ENCODE assay signal across 8 cellular contexts in the genomic region with DNA sequence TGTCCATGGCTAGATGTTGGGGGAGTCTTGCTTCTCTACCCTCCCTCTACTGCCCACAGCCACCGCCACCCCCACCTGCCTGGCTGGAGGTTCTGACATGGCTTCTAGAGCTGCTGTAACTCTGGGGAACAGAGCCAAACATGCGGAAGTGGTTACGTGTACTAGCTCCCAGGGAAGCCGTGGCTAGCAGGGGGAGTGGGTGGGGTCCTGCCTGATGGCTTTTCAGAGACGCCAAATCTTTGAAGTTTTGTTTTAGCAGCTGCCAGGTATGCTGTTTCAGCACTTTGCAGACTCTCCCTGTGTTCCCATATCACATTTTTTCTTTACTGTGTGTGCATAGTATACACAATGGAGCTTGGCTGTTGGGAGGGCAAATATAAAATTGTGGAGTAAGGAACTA.
DNase-seq lines count a peak whose midpoint lies in the region; ATAC-seq and TF ChIP-seq lines count a peak whose summit lies in the region.

No MANE protein-coding gene starts in this region.

- intact Hi-C loops in Panc1 (cut with micrococcal nuclease; ENCODE audit: unreplicated experiment) = no loop called here
- intact Hi-C loops in uterus (cut with DNase I; ENCODE audit: low total_unique reads) = no loop called here

- H3K4ac ChIP-seq in mesenchymal stem cell (ENCODE audit: low read depth in 1 of 2, low read length in 2 of 2) = no peak overlapping the region

- peaks cover 4% of the 10 kb centered on the region; the same call in 1 of the 2 replicates for H4K20me1 ChIP-seq in GM23338 (replicated peaks; ENCODE audit: insufficient read depth)

- H3K79me2 ChIP-seq in GM23338 (replicated peaks; ENCODE audit: insufficient read depth) = no peaks in the 10 kb centered on the region

- H3K4me1 Mint-ChIP-seq in GM23338 = peaks cover 4% of the 10 kb centered on the region; the same call in 1 of the 3 replicates

- POLR2A ChIA-PET in Panc1 (lab: Charles Lee) = interaction anchor here (0.6 kb wide), 1 partner anchor 162 kb away, joined by 4 read pairs; no protein-coding TSS in a partner anchor

- in situ Hi-C loops in Panc1 (cut with HindIII; ENCODE audit: low pct_unique_long_range_greater_than_20kb, low sequenced_read_pairs) = no loop called here

- H3K9me2 ChIP-seq in GM23338 (ENCODE audit: insufficient read depth) = no peaks in the 10 kb centered on the region

- H3K4me1 ChIP-seq in GM23338 (ENCODE audit: insufficient read depth) (no peaks in the 10 kb centered on the region), Panc1 (ENCODE audit: control insufficient read depth, insufficient read depth, low read length) (peaks cover 5% of the 10 kb centered on the region), mesenchymal stem cell (ENCODE audit: control insufficient read depth, insufficient read depth, low read depth, low read length) (peaks cover 5% of the 10 kb centered on the region), uterus (no peaks in the 10 kb centered on the region)

- no peaks in the 10 kb centered on the region for H3K36me3 Mint-ChIP-seq in GM23338 (ENCODE audit: low read depth)

- no peak overlapping the region for H3K4me3 Mint-ChIP-seq in GM23338

- H3K4me2 ChIP-seq in GM23338 (no peak overlapping the region), mesenchymal stem cell (ENCODE audit: low read length, poor library complexity, severe bottlenecking) (no peak overlapping the region)

- H3K27me3 ChIP-seq in GM23338 (ENCODE audit: insufficient read depth) (no peaks in the 10 kb centered on the region), Panc1 (ENCODE audit: control insufficient read depth, insufficient read depth, low read length) (no peaks in the 10 kb centered on the region), mesenchymal stem cell (ENCODE audit: control insufficient read depth in 1 of 2, insufficient read depth in 1 of 2, low read length in 2 of 2) (no peaks in the 10 kb centered on the region), uterus (no peaks in the 10 kb centered on the region)

- H3K23ac ChIP-seq in mesenchymal stem cell (ENCODE audit: low read length in 2 of 2) = no peak overlapping the region

- DNase-seq in GM23338 (ENCODE audit: low spot score) = no peak
- no peak for DNase-seq in Panc1 (ENCODE audit: low read depth, low spot score)
- DNase-seq in amniotic epithelial cell (ENCODE audit: low read depth) = peak; percentile 80
- no peak for DNase-seq in mesenchymal stem cell
- peak; percentile 80 to 85 for DNase-seq in uterus
- DNase-seq in DMS79 (lab: John Stamatoyannopoulos, UW) = no peak

- H3K9me3 Mint-ChIP-seq in GM23338 = no peaks in the 10 kb centered on the region

- H3F3A ChIP-seq in GM23338 (replicated peaks; ENCODE audit: low read depth) = no peaks in the 10 kb centered on the region

- H3K79me1 ChIP-seq in mesenchymal stem cell (replicated peaks; ENCODE audit: low read length, poor library complexity, severe bottlenecking) = no peaks in the 10 kb centered on the region

- no peak overlapping the region for H2BK12ac ChIP-seq in mesenchymal stem cell (ENCODE audit: low read length in 2 of 2)

- TF ChIP-seq POLR2A in uterus (IDR thresholded peaks at IDR 0.05) (no peak), GM18505 (IDR thresholded peaks at IDR 0.05; ENCODE audit: borderline replicate concordance, extremely low read depth, insufficient read depth, insufficient read length) (no peak)

- H2BK120ac ChIP-seq in mesenchymal stem cell (ENCODE audit: low read depth, low read length) = no peak overlapping the region

- TF ChIP-seq CTCF in GM23338 (conservative IDR thresholded peaks at IDR 0.05; ENCODE audit: low read depth in 2 of 2) = no peak
- no peak for TF ChIP-seq CTCF in Panc1 (IDR thresholded peaks at IDR 0.05)
- no peak for TF ChIP-seq CTCF in uterus (IDR thresholded peaks at IDR 0.05)

- CTCF ChIA-PET in Panc1 (lab: Charles Lee) = no interaction called here

- WGBS in mesenchymal stem cell = 98% methylated on average over 4 of the region's 5 CpGs

- H2AK5ac ChIP-seq in mesenchymal stem cell (ENCODE audit: low read length, severe bottlenecking) = no peak overlapping the region

- no peak overlapping the region for H4K91ac ChIP-seq in mesenchymal stem cell (ENCODE audit: low read length)

- no peak overlapping the region for H4K8ac ChIP-seq in mesenchymal stem cell (ENCODE audit: low read length)

- H3K9ac ChIP-seq in mesenchymal stem cell (ENCODE audit: low read length) = peak overlapping the region; percentile 70

- H3K18ac ChIP-seq in mesenchymal stem cell (ENCODE audit: low read depth in 1 of 2, low read length in 2 of 2) = no peak overlapping the region

- H3K36me3 ChIP-seq in GM23338 (ENCODE audit: insufficient read depth) = no peaks in the 10 kb centered on the region
- no peaks in the 10 kb centered on the region for H3K36me3 ChIP-seq in Panc1 (ENCODE audit: control insufficient read depth, insufficient read depth, low read length)
- peaks cover 0 to 2% of the 10 kb centered on the region in 2 experiments for H3K36me3 ChIP-seq in mesenchymal stem cell (ENCODE audit: control insufficient read depth in 1 of 2, insufficient read depth in 2 of 2, low read depth in 1 of 2, low read length in 2 of 2)
- H3K36me3 ChIP-seq in uterus = no peaks in the 10 kb centered on the region

- no peaks in the 10 kb centered on the region for H3K27me3 Mint-ChIP-seq in GM23338 (ENCODE audit: insufficient read depth, low read depth, poor library complexity)

- no peak overlapping the region for H3K4me3 ChIP-seq in GM23338
- H3K4me3 ChIP-seq in Panc1 (ENCODE audit: low read depth in 2 of 2, low read length in 2 of 2) = peak overlapping the region in 1 of 2 experiments; percentile 27; a peak in 2 of 4 replicates
- peak overlapping the region in 1 of 2 experiments; percentile 58 for H3K4me3 ChIP-seq in mesenchymal stem cell (ENCODE audit: insufficient read depth in 1 of 2, low read depth in 1 of 2, low read length in 2 of 2)
- H3K4me3 ChIP-seq in uterus = no peak overlapping the region

- no peak overlapping the region for H3K27ac Mint-ChIP-seq in GM23338

- no peak overlapping the region for H2BK15ac ChIP-seq in mesenchymal stem cell (ENCODE audit: low read depth, poor library complexity, severe bottlenecking)

- no peaks in the 10 kb centered on the region for H3K9me3 ChIP-seq in Panc1 (ENCODE audit: control insufficient read depth, insufficient read depth, low read depth, low read length)
- H3K9me3 ChIP-seq in mesenchymal stem cell (ENCODE audit: control insufficient read depth, low read length) = no peaks in the 10 kb centered on the region
- H3K9me3 ChIP-seq in uterus = no peaks in the 10 kb centered on the region

- BruUV-seq in Panc1 (replicated peaks; lab: Mats Ljungman, UMichigan) = no TSS peak

- no peak overlapping the region for H3K14ac ChIP-seq in mesenchymal stem cell (ENCODE audit: low read length in 2 of 2)

- ATAC-seq in GM23338 = peak; percentile 63
- ATAC-seq in Panc1 = peak; percentile 69
- no peak for ATAC-seq in GM18505 (IDR thresholded peaks at IDR 0.05; ENCODE audit: unreplicated experiment)
- no peak for ATAC-seq in HG02571 (IDR thresholded peaks at IDR 0.05; ENCODE audit: unreplicated experiment)

- no peak overlapping the region for H2AFZ ChIP-seq in GM23338
- no peak overlapping the region for H2AFZ ChIP-seq in mesenchymal stem cell (ENCODE audit: low read depth, low read length)

- H2BK5ac ChIP-seq in mesenchymal stem cell (ENCODE audit: low read depth, low read length, poor library complexity, severe bottlenecking) = no peak overlapping the region

- no peak overlapping the region for H3K27ac ChIP-seq in GM23338 (ENCODE audit: low read depth)
- H3K27ac ChIP-seq in Panc1 (ENCODE audit: low read length) = peak overlapping the region; percentile 61; the same call in 1 of the 2 replicates
- peak overlapping the region; percentile 34 for H3K27ac ChIP-seq in mesenchymal stem cell (ENCODE audit: low read length, poor library complexity, severe bottlenecking)
- H3K27ac ChIP-seq in uterus = peak overlapping the region; percentile 76 to 83

TF ChIP-seq in GM23338, 12 proteins besides CTCF, POLR2A, EP300 and RAD21 (continues in another document):
- TF ChIP-seq JUNB (IDR thresholded peaks at IDR 0.05; ENCODE audit: unreplicated experiment) = no peak
- TF ChIP-seq ZNF331 (CRISPR knock-in tag; IDR thresholded peaks at IDR 0.05; ENCODE audit: low read depth) = no peak
- TF ChIP-seq NANOG (IDR thresholded peaks at IDR 0.05; ENCODE audit: borderline replicate concordance) = no peak
- no peak for TF ChIP-seq ZNF114 (CRISPR knock-in tag; IDR thresholded peaks at IDR 0.05)
- TF ChIP-seq, protein P1, sequence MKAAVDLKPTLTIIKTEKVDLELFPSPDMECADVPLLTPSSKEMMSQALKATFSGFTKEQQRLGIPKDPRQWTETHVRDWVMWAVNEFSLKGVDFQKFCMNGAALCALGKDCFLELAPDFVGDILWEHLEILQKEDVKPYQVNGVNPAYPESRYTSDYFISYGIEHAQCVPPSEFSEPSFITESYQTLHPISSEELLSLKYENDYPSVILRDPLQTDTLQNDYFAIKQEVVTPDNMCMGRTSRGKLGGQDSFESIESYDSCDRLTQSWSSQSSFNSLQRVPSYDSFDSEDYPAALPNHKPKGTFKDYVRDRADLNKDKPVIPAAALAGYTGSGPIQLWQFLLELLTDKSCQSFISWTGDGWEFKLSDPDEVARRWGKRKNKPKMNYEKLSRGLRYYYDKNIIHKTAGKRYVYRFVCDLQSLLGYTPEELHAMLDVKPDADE (IDR thresholded peaks at IDR 0.05) = no peak
- no peak for TF ChIP-seq CREB1 (CRISPR knock-in tag; IDR thresholded peaks at IDR 0.05; ENCODE audit: low read depth)

Comparison
In these comparisons a context has a peak if more than half of its experiments do, and no peak if none do; other contexts are left out.
1. ATAC-seq: peak in GM23338 (single experiment) and Panc1 (single experiment); none in GM18505 (single experiment) and HG02571 (single experiment).
2. DNase-seq: peak in amniotic epithelial cell (single experiment) and uterus (2 of 2); none in GM23338 (single experiment), Panc1 (single experiment), mesenchymal stem cell (single experiment) and DMS79 (single experiment).